In the genomic region with DNA sequence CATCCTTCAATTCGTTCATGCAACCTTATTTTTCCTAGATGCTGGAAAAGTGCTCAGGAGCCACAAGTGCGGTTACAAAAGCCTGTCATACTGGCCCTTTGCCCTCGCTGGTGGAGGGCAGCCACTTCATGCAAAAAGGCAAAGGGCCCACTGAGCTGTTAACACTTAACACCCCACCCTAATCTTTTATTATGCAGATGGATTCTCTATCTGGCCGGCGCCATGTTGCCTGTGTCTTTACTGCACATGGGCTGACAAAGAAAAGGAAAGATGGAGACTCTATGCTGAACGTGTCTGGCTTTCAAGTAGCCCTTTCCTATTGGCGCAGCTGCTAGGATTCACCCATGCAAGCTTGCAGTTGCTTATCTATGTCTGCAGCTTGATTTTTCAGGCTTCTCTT, we compare ENCODE assay signal across 1 cellular context.
TF ChIP-seq lines count a peak whose summit lies in the region.

No MANE protein-coding gene starts in this region.

TF ChIP-seq in WTC11, 78 proteins besides CTCF, POLR2A, EP300 and RAD21 (continued from another document):
- TF ChIP-seq ELF4 (CRISPR knock-in tag; IDR thresholded peaks at IDR 0.05; ENCODE audit: low read depth) = no peak
- TF ChIP-seq, protein P1, sequence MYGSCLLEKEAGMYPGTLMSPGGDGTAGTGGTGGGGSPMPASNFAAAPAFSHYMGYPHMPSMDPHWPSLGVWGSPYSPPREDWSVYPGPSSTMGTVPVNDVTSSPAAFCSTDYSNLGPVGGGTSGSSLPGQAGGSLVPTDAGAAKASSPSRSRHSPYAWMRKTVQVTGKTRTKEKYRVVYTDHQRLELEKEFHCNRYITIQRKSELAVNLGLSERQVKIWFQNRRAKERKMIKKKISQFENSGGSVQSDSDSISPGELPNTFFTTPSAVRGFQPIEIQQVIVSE (CRISPR knock-in tag; IDR thresholded peaks at IDR 0.05; ENCODE audit: borderline replicate concordance) = no peak
- no peak for TF ChIP-seq CREB1 (CRISPR knock-in tag; IDR thresholded peaks at IDR 0.05)
- TF ChIP-seq TEAD1 (CRISPR knock-in tag; IDR thresholded peaks at IDR 0.05) = no peak
- no peak for TF ChIP-seq MYBL2 (CRISPR knock-in tag; IDR thresholded peaks at IDR 0.05)
